ENCODE assay signal across 11 cellular contexts in genomic region chr10:49076741-49077521, GRCh38. TPM values are rescaled to one million over a fixed set of nuclear protein-coding genes. Genes with fewer than 3 reads are reported as not detected.
DNase-seq lines count a peak whose midpoint lies in the region; ATAC-seq and TF ChIP-seq lines count a peak whose summit lies in the region.
"Had no signal": no experiment of that assay in that cellular context is flagged by ENCODE, and none has a peak within 500 bp of the region (broad histone marks: within the 10 kb centered on the region; RNA-seq: fewer than 3 reads in every experiment).

No MANE protein-coding gene starts in this region.

- peak; percentile 32 for DNase-seq in activated CD4-positive, alpha-beta memory T cell treated with anti-CD3 and anti-CD28 coated beads, Interleukin-2, amount 10 ng/mL, durations not matched to agents 7 days and 5 days
- DNase-seq in stimulated activated CD8-positive, alpha-beta memory T cell treated with anti-CD3 and anti-CD28 coated beads, Interleukin-4, amount 100 ng/mL, for 48 hours, result peak; percentile 36
- DNase-seq in NCI-H1694 treated with DMSO at 0.1 percent for 48 hours (lab: John Stamatoyannopoulos, UW) (no peak), body of pancreas (no peak), NCI-H69 (lab: John Stamatoyannopoulos, UW) (no peak)
- DNase-seq: activated naive CD4-positive, alpha-beta T cell; NCI-H1092; stimulated activated naive CD4-positive, alpha-beta T cell treated with Interleukin-2 at 50 U/mL for 16 hours had no signal

- intact Hi-C loops in body of pancreas (cut with DNase I), result no loop called here

- 32 to 35% methylated on average over 13 of the region's 13 CpGs for WGBS in body of pancreas, 2 donors

- peak; percentile 85 for ATAC-seq in GM18907 (IDR thresholded peaks at IDR 0.05; ENCODE audit: unreplicated experiment)
- peak; percentile 75 for ATAC-seq in HG02759 (IDR thresholded peaks at IDR 0.05; ENCODE audit: unreplicated experiment)
- no peak for ATAC-seq in body of pancreas

- no peak for TF ChIP-seq POLR2A in body of pancreas (IDR thresholded peaks at IDR 0.05)

- no peaks in the 10 kb centered on the region for H3K27me3 Mint-ChIP-seq in activated CD4-positive, alpha-beta memory T cell treated with anti-CD3 and anti-CD28 coated beads, Interleukin-2, amount 10 ng/mL, durations not matched to agents 7 days and 5 days

- no peaks in the 10 kb centered on the region for H3K36me3 ChIP-seq in body of pancreas (replicated peaks in 1 of 2; ENCODE audit: insufficient read depth in 1 of 2, low read depth in 2 of 2)

- no peaks in the 10 kb centered on the region for H3K27me3 ChIP-seq in body of pancreas

- POLR2A ChIA-PET in activated CD4-positive, alpha-beta memory T cell treated with anti-CD3 and anti-CD28 coated beads, Interleukin-2, amount 10 ng/mL, durations not matched to agents 7 days and 5 days (lab: Charles Lee), result no interaction called here

- H3K9me3 ChIP-seq in body of pancreas, result no peaks in the 10 kb centered on the region

- CTCF ChIA-PET in activated CD4-positive, alpha-beta memory T cell treated with anti-CD3 and anti-CD28 coated beads, Interleukin-2, amount 10 ng/mL, durations not matched to agents 7 days and 5 days (lab: Charles Lee), result no interaction called here

- peaks cover 57% of the 10 kb centered on the region for H3K4me1 Mint-ChIP-seq in activated CD4-positive, alpha-beta memory T cell treated with anti-CD3 and anti-CD28 coated beads, Interleukin-2, amount 10 ng/mL, durations not matched to agents 7 days and 5 days

- no peak overlapping the region for H3K4me3 Mint-ChIP-seq in activated CD4-positive, alpha-beta memory T cell treated with anti-CD3 and anti-CD28 coated beads, Interleukin-2, amount 10 ng/mL, durations not matched to agents 7 days and 5 days

- peaks cover 3% of the 10 kb centered on the region for H3K36me3 Mint-ChIP-seq in activated CD4-positive, alpha-beta memory T cell treated with anti-CD3 and anti-CD28 coated beads, Interleukin-2, amount 10 ng/mL, durations not matched to agents 7 days and 5 days (ENCODE audit: low read depth)

- H3K4me1 ChIP-seq in body of pancreas, result no peaks in the 10 kb centered on the region

- H3K27ac ChIP-seq in body of pancreas, result no peak overlapping the region

- H3K9me3 Mint-ChIP-seq in activated CD4-positive, alpha-beta memory T cell treated with anti-CD3 and anti-CD28 coated beads, Interleukin-2, amount 10 ng/mL, durations not matched to agents 7 days and 5 days, result no peaks in the 10 kb centered on the region

- no peak overlapping the region for H3K4me3 ChIP-seq in body of pancreas

- TF ChIP-seq CTCF in body of pancreas (IDR thresholded peaks at IDR 0.05), result no peak

- peak overlapping the region; percentile 0 for H3K27ac Mint-ChIP-seq in activated CD4-positive, alpha-beta memory T cell treated with anti-CD3 and anti-CD28 coated beads, Interleukin-2, amount 10 ng/mL, durations not matched to agents 7 days and 5 days

RNA-seq across cellular contexts. Expression of gene VSTM4, which starts 38.4 kb away (rescaled TPM):
- under 1 TPM; 0.10 TPM for total RNA-seq in activated CD4-positive, alpha-beta memory T cell treated with anti-CD3 and anti-CD28 coated beads, Interleukin-2, amount 10 ng/mL, durations not matched to agents 7 days and 5 days
- 1 to 10 TPM; 3.4 to 5.6 TPM for total RNA-seq in body of pancreas

RNA-seq across cellular contexts. Expression of gene FAM170B, which starts 56.9 kb away (rescaled TPM):
- total RNA-seq in activated CD4-positive, alpha-beta memory T cell treated with anti-CD3 and anti-CD28 coated beads, Interleukin-2, amount 10 ng/mL, durations not matched to agents 7 days and 5 days, result under 1 TPM; 0.15 to 0.33 TPM
- not detected for total RNA-seq in body of pancreas
- total RNA-seq: pulmonary artery endothelial cell had no signal

Comparison
In these comparisons a context has a peak if more than half of its experiments do, and no peak if none do; other contexts are left out.
1. DNase-seq: peak in activated CD4-positive, alpha-beta memory T cell treated with anti-CD3 and anti-CD28 coated beads, Interleukin-2, amount 10 ng/mL, durations not matched to agents 7 days and 5 days (single experiment) and stimulated activated CD8-positive, alpha-beta memory T cell treated with anti-CD3 and anti-CD28 coated beads, Interleukin-4, amount 100 ng/mL, for 48 hours (single experiment); none in NCI-H1694 treated with DMSO at 0.1 percent for 48 hours (single experiment), body of pancreas (0 of 4) and NCI-H69 (single experiment).